In the genomic region with DNA sequence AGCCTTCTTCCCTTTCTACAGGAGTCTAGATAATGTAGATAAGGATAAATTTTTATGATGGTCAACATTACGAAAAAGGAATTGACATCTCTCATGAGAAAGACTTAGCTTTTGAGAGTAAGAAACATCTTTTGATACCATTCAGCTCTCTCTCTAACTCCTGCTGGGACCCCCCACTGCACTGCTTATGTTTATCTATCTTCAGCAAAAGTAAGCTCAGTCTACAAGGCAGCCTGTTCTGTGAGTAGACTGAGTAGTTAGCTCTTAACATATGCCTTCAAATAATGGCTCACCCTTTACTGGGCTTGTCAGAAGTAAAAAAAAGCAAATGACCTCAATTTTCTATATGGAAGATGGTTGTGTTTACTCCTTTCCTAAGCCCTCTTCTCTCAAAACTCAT, we compare ENCODE assay signal across 16 cellular contexts.
DNase-seq lines count a peak whose midpoint lies in the region; ATAC-seq and TF ChIP-seq lines count a peak whose summit lies in the region.
"Had no signal": no experiment of that assay in that cellular context is flagged by ENCODE, and none has a peak within 500 bp of the region (broad histone marks: within the 10 kb centered on the region; RNA-seq: fewer than 3 reads in every experiment).

No MANE protein-coding gene starts in this region.

- no peak overlapping the region for H3K4me2 ChIP-seq in GM23338
- H3K4me2 ChIP-seq: A549 had no signal

- H3K79me2 ChIP-seq in GM23338 (replicated peaks; ENCODE audit: insufficient read depth) = no peaks in the 10 kb centered on the region

- no peaks in the 10 kb centered on the region for H3K27me3 ChIP-seq in GM23338 (ENCODE audit: insufficient read depth)
- H3K27me3 ChIP-seq in suprapubic skin = no peaks in the 10 kb centered on the region
- no peaks in the 10 kb centered on the region for H3K27me3 ChIP-seq in CD8-positive, alpha-beta T cell (ENCODE audit: insufficient read depth, low read length)

- H3K4me1 Mint-ChIP-seq in GM23338 = peaks cover 19% of the 10 kb centered on the region
- peaks cover 68% of the 10 kb centered on the region for H3K4me1 Mint-ChIP-seq in nephron
- H3K4me1 Mint-ChIP-seq in CD8-positive, alpha-beta T cell (ENCODE audit: low read depth) = no peaks in the 10 kb centered on the region
- H3K4me1 Mint-ChIP-seq in activated T-helper 17 cell treated with anti-CD3 and anti-CD28 coated beads, Interleukin-2, amount 50 U/mL, for 72 hours = no peaks in the 10 kb centered on the region
- H3K4me1 Mint-ChIP-seq: CD4-positive, alpha-beta memory T cell had no signal

- H3K27me3 Mint-ChIP-seq in GM23338 (ENCODE audit: insufficient read depth, low read depth, poor library complexity) = peaks cover 2% of the 10 kb centered on the region
- H3K27me3 Mint-ChIP-seq in nephron (ENCODE audit: low read depth) = no peaks in the 10 kb centered on the region
- H3K27me3 Mint-ChIP-seq in CD8-positive, alpha-beta T cell (ENCODE audit: low read depth) = peaks cover 2% of the 10 kb centered on the region
- no peaks in the 10 kb centered on the region for H3K27me3 Mint-ChIP-seq in activated T-helper 17 cell treated with anti-CD3 and anti-CD28 coated beads, Interleukin-2, amount 50 U/mL, for 72 hours
- H3K27me3 Mint-ChIP-seq: CD4-positive, alpha-beta memory T cell had no signal

- TF ChIP-seq CTCF in GM23338 (conservative IDR thresholded peaks at IDR 0.05; ENCODE audit: low read depth in 2 of 2) (no peak), nephron (IDR thresholded peaks at IDR 0.05; ENCODE audit: unreplicated experiment in 3 of 3) (no peak), RWPE1 (conservative IDR thresholded peaks at IDR 0.05; ENCODE audit: low read depth) (no peak), suprapubic skin (IDR thresholded peaks at IDR 0.05) (no peak)
- no peak for TF ChIP-seq CTCF in CD8-positive, alpha-beta T cell (IDR thresholded peaks at IDR 0.05)

- H3K4me3 Mint-ChIP-seq in GM23338 (no peak overlapping the region), nephron (no peak overlapping the region)
- no peak overlapping the region for H3K4me3 Mint-ChIP-seq in CD8-positive, alpha-beta T cell
- H3K4me3 Mint-ChIP-seq in activated T-helper 17 cell treated with anti-CD3 and anti-CD28 coated beads, Interleukin-2, amount 50 U/mL, for 72 hours = no peak overlapping the region
- H3K4me3 Mint-ChIP-seq: CD4-positive, alpha-beta memory T cell; H9 had no signal

- H3K9me3 Mint-ChIP-seq in GM23338 (no peaks in the 10 kb centered on the region; the same call in 2 of the 3 replicates), nephron (peaks cover 3% of the 10 kb centered on the region)
- H3K9me3 Mint-ChIP-seq in CD8-positive, alpha-beta T cell = peaks cover 6% of the 10 kb centered on the region
- peaks cover 4% of the 10 kb centered on the region for H3K9me3 Mint-ChIP-seq in activated T-helper 17 cell treated with anti-CD3 and anti-CD28 coated beads, Interleukin-2, amount 50 U/mL, for 72 hours
- H3K9me3 Mint-ChIP-seq: H9 had no signal

- H3K9me2 ChIP-seq in GM23338 (ENCODE audit: insufficient read depth) = no peaks in the 10 kb centered on the region

- no peaks in the 10 kb centered on the region for H3F3A ChIP-seq in GM23338 (replicated peaks; ENCODE audit: low read depth)

- no peak overlapping the region for H2AFZ ChIP-seq in GM23338

- no peaks in the 10 kb centered on the region for H4K20me1 ChIP-seq in GM23338 (replicated peaks; ENCODE audit: insufficient read depth)

- CTCF ChIA-PET in RWPE1 (lab: Yijun Ruan, JAX) = interaction anchor here (0.9 kb wide), 1 partner anchor 10 kb away, joined by 4 read pairs; no protein-coding TSS in a partner anchor
- CTCF ChIA-PET in CD8-positive, alpha-beta T cell (lab: Charles Lee) = no interaction called here

- intact Hi-C loops in CD8-positive, alpha-beta T cell (cut with DNase I, micrococcal nuclease) = no loop called here

- POLR2A ChIA-PET in RWPE1 (lab: Yijun Ruan, JAX; ENCODE audit: low non-redundant PET) = no interaction called here
- POLR2A ChIA-PET in CD8-positive, alpha-beta T cell (lab: Charles Lee) = no interaction called here

- H3K36me3 ChIP-seq in GM23338 (ENCODE audit: insufficient read depth) (no peaks in the 10 kb centered on the region), suprapubic skin (no peaks in the 10 kb centered on the region)
- H3K36me3 ChIP-seq in CD8-positive, alpha-beta T cell (ENCODE audit: insufficient read depth, low read length) = no peaks in the 10 kb centered on the region

- no peak overlapping the region for H3K27ac Mint-ChIP-seq in GM23338
- H3K27ac Mint-ChIP-seq in nephron = peak overlapping the region in 2 of 3 experiments; percentile 25 to 92
- no peak overlapping the region for H3K27ac Mint-ChIP-seq in CD8-positive, alpha-beta T cell
- no peak overlapping the region for H3K27ac Mint-ChIP-seq in activated T-helper 17 cell treated with anti-CD3 and anti-CD28 coated beads, Interleukin-2, amount 50 U/mL, for 72 hours
- H3K27ac Mint-ChIP-seq: CD4-positive, alpha-beta memory T cell had no signal

- H3K4me3 ChIP-seq in GM23338 = no peak overlapping the region
- no peak overlapping the region for H3K4me3 ChIP-seq in suprapubic skin
- no peak overlapping the region for H3K4me3 ChIP-seq in CD8-positive, alpha-beta T cell (ENCODE audit: low read depth, low read length)
- H3K4me3 ChIP-seq: A549 had no signal

- no peaks in the 10 kb centered on the region for H3K9me3 ChIP-seq in suprapubic skin
- H3K9me3 ChIP-seq in CD8-positive, alpha-beta T cell (ENCODE audit: low read length) = no peaks in the 10 kb centered on the region
- H3K9me3 ChIP-seq: A549, Caco-2 had no signal

- DNase-seq in GM23338 (ENCODE audit: low spot score) (no peak), brain pericyte (ENCODE audit: low read depth, low spot score) (peak; percentile 67), RWPE1 (ENCODE audit: low spot score) (no peak), suprapubic skin (ENCODE audit: low spot score in 2 of 2) (no peak)
- DNase-seq in CD8-positive, alpha-beta T cell = no peak
- DNase-seq: 8988T; C1 segment of cervical spinal cord; Caco-2; CD4-positive, alpha-beta memory T cell; DMS153; DND-41; H9 had no signal

- H3K4me1 ChIP-seq in GM23338 (ENCODE audit: insufficient read depth) (peaks cover 16% of the 10 kb centered on the region), suprapubic skin (peaks cover 4% of the 10 kb centered on the region)
- H3K4me1 ChIP-seq in CD8-positive, alpha-beta T cell (ENCODE audit: insufficient read depth, low read length) = no peaks in the 10 kb centered on the region
- H3K4me1 ChIP-seq: A549, Caco-2 had no signal

- TF ChIP-seq POLR2A in suprapubic skin (IDR thresholded peaks at IDR 0.05) = no peak

- 91% methylated on average over 1 of the region's 1 CpG for WGBS in suprapubic skin

- H3K27ac ChIP-seq in GM23338 (ENCODE audit: low read depth) = no peak overlapping the region
- H3K27ac ChIP-seq in RWPE1 = no peak overlapping the region
- H3K27ac ChIP-seq in suprapubic skin = no peak overlapping the region
- no peak overlapping the region for H3K27ac ChIP-seq in CD8-positive, alpha-beta T cell (ENCODE audit: low read depth, low read length)
- H3K27ac ChIP-seq: A549 had no signal

- ATAC-seq in GM23338 = peak; percentile 61
- no peak for ATAC-seq in CD8-positive, alpha-beta T cell
- ATAC-seq in activated T-helper 17 cell treated with anti-CD3 and anti-CD28 coated beads, Interleukin-2, amount 50 U/mL, for 72 hours (replicated peaks) = no peak
- ATAC-seq: A549, HCT116 had no signal

- TF ChIP-seq EP300 in suprapubic skin (IDR thresholded peaks at IDR 0.05) = no peak

- H3K36me3 Mint-ChIP-seq in GM23338 (ENCODE audit: low read depth) (no peaks in the 10 kb centered on the region), nephron (ENCODE audit: low read depth) (no peaks in the 10 kb centered on the region)
- no peaks in the 10 kb centered on the region for H3K36me3 Mint-ChIP-seq in CD8-positive, alpha-beta T cell
- no peaks in the 10 kb centered on the region for H3K36me3 Mint-ChIP-seq in activated T-helper 17 cell treated with anti-CD3 and anti-CD28 coated beads, Interleukin-2, amount 50 U/mL, for 72 hours (ENCODE audit: low read depth)
- H3K36me3 Mint-ChIP-seq: CD4-positive, alpha-beta memory T cell had no signal

TF ChIP-seq in GM23338, 12 proteins besides CTCF, POLR2A, EP300 and RAD21 (continues in another document):
- TF ChIP-seq, protein P1, sequence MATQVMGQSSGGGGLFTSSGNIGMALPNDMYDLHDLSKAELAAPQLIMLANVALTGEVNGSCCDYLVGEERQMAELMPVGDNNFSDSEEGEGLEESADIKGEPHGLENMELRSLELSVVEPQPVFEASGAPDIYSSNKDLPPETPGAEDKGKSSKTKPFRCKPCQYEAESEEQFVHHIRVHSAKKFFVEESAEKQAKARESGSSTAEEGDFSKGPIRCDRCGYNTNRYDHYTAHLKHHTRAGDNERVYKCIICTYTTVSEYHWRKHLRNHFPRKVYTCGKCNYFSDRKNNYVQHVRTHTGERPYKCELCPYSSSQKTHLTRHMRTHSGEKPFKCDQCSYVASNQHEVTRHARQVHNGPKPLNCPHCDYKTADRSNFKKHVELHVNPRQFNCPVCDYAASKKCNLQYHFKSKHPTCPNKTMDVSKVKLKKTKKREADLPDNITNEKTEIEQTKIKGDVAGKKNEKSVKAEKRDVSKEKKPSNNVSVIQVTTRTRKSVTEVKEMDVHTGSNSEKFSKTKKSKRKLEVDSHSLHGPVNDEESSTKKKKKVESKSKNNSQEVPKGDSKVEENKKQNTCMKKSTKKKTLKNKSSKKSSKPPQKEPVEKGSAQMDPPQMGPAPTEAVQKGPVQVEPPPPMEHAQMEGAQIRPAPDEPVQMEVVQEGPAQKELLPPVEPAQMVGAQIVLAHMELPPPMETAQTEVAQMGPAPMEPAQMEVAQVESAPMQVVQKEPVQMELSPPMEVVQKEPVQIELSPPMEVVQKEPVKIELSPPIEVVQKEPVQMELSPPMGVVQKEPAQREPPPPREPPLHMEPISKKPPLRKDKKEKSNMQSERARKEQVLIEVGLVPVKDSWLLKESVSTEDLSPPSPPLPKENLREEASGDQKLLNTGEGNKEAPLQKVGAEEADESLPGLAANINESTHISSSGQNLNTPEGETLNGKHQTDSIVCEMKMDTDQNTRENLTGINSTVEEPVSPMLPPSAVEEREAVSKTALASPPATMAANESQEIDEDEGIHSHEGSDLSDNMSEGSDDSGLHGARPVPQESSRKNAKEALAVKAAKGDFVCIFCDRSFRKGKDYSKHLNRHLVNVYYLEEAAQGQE (IDR thresholded peaks at IDR 0.05; ENCODE audit: unreplicated experiment) = no peak

Comparison
In these comparisons a context has a peak if more than half of its experiments do, and no peak if none do; other contexts are left out.
1. H3K27ac Mint-ChIP-seq: peak in nephron (2 of 3); none in GM23338 (single experiment), CD8-positive, alpha-beta T cell (single experiment) and activated T-helper 17 cell treated with anti-CD3 and anti-CD28 coated beads, Interleukin-2, amount 50 U/mL, for 72 hours (single experiment).